ENCODE assay signal across 16 cellular contexts in genomic region chr1:20587639-20588017, GRCh38. TPM values are rescaled to one million over a fixed set of nuclear protein-coding genes. Genes with fewer than 3 reads are reported as not detected.
A peak's percentile ranks its signal among the peaks of the same experiment; 100 is the strongest.
DNase-seq lines count a peak whose midpoint lies in the region; ATAC-seq and TF ChIP-seq lines count a peak whose summit lies in the region.
"Had no signal": no experiment of that assay in that cellular context is flagged by ENCODE, and none has a peak within 500 bp of the region (broad histone marks: within the 10 kb centered on the region; RNA-seq: fewer than 3 reads in every experiment).

No MANE protein-coding gene starts in this region.

- H3K4me3 Mint-ChIP-seq in activated CD4-positive, alpha-beta T cell treated with anti-CD3 and anti-CD28 coated beads, Interleukin-2, amount 10 ng/mL, durations not matched to agents 24 days and 14 days = no peak overlapping the region
- H3K4me3 Mint-ChIP-seq: activated CD8-positive, alpha-beta T cell treated with anti-CD3 and anti-CD28 coated beads for 36 hours; GM23338 had no signal

- no peak overlapping the region for H3K27ac Mint-ChIP-seq in activated CD4-positive, alpha-beta T cell treated with anti-CD3 and anti-CD28 coated beads, Interleukin-2, amount 10 ng/mL, durations not matched to agents 24 days and 14 days
- H3K27ac Mint-ChIP-seq: activated CD8-positive, alpha-beta T cell treated with anti-CD3 and anti-CD28 coated beads for 36 hours; activated T-helper 2 cell treated with anti-CD3 and anti-CD28 coated beads, Interferon-gamma antibody, Interleukin-2, Interleukin-4, amounts not matched to agents 10 μg/mL and 5 μg/mL and 100 μg/mL, durations not matched to agents 14 hours and 24 hours and 36 hours; GM23338 had no signal

- peaks cover 8% of the 10 kb centered on the region for H3K4me1 Mint-ChIP-seq in activated CD4-positive, alpha-beta T cell treated with anti-CD3 and anti-CD28 coated beads, Interleukin-2, amount 10 ng/mL, durations not matched to agents 24 days and 14 days

- peak; percentile 43 for DNase-seq in HT1080 (ENCODE audit: low read depth)
- peak; percentile 17 for DNase-seq in astrocyte of the spinal cord (ENCODE audit: low read depth, low spot score)
- DNase-seq in cardiac septum (ENCODE audit: low spot score) = peak; percentile 26
- peak; percentile 68 for DNase-seq in stromal cell of bone marrow (ENCODE audit: low read depth)
- no peak for DNase-seq in ACHN
- no peak for DNase-seq in stimulated activated CD4-positive, alpha-beta T cell treated with anti-CD3 and anti-CD28 coated beads, Interleukin-4, amount 100 ng/mL, for 4 hours
- no peak for DNase-seq in activated CD4-positive, alpha-beta T cell treated with anti-CD3 and anti-CD28 coated beads, Interleukin-2, amount 10 ng/mL, durations not matched to agents 24 days and 14 days
- DNase-seq: activated CD8-positive, alpha-beta T cell treated with anti-CD3 and anti-CD28 coated beads for 36 hours; lower lobe of right lung; NCI-H1417; NCI-H510A treated with DMSO at 0.1 percent for 48 hours; RPMI8226; spleen had no signal

- ATAC-seq in GM21529 (IDR thresholded peaks at IDR 0.05; ENCODE audit: unreplicated experiment) = no peak
- ATAC-seq: activated CD8-positive, alpha-beta T cell treated with anti-CD3 and anti-CD28 coated beads for 36 hours; GM23338; lower lobe of right lung had no signal

- peaks cover 42% of the 10 kb centered on the region for H3K27me3 Mint-ChIP-seq in activated CD4-positive, alpha-beta T cell treated with anti-CD3 and anti-CD28 coated beads, Interleukin-2, amount 10 ng/mL, durations not matched to agents 24 days and 14 days

- H3K4me3 ChIP-seq in astrocyte of the spinal cord (ENCODE audit: low read depth, low read length) = no peak overlapping the region
- H3K4me3 ChIP-seq: GM23338, lower lobe of right lung had no signal

- in situ Hi-C loops in astrocyte of the spinal cord (cut with HindIII; ENCODE audit: low sequenced_read_pairs) (no loop called here), ACHN (cut with HindIII; ENCODE audit: low pct_ligation_motif_present, low pct_unique_long_range_greater_than_20kb, low sequenced_read_pairs) (no loop called here)

- intact Hi-C loops in cardiac septum (cut with DNase I) = no loop called here
- intact Hi-C loops in activated CD4-positive, alpha-beta T cell treated with anti-CD3 and anti-CD28 coated beads, Interleukin-2, amount 10 ng/mL, durations not matched to agents 24 days and 14 days (cut with micrococcal nuclease) = no loop called here

- TF ChIP-seq CTCF in astrocyte of the spinal cord (IDR thresholded peaks at IDR 0.05; ENCODE audit: low read depth, low read length) = no peak

- H3K36me3 Mint-ChIP-seq in activated CD4-positive, alpha-beta T cell treated with anti-CD3 and anti-CD28 coated beads, Interleukin-2, amount 10 ng/mL, durations not matched to agents 24 days and 14 days (ENCODE audit: low read depth) = no peaks in the 10 kb centered on the region

- H3K9me3 Mint-ChIP-seq in activated CD4-positive, alpha-beta T cell treated with anti-CD3 and anti-CD28 coated beads, Interleukin-2, amount 10 ng/mL, durations not matched to agents 24 days and 14 days = no peaks in the 10 kb centered on the region
- H3K9me3 Mint-ChIP-seq: activated CD8-positive, alpha-beta T cell treated with anti-CD3 and anti-CD28 coated beads for 36 hours; activated T-helper 2 cell treated with anti-CD3 and anti-CD28 coated beads, Interferon-gamma antibody, Interleukin-2, Interleukin-4, amounts not matched to agents 10 μg/mL and 5 μg/mL and 100 μg/mL, durations not matched to agents 14 hours and 24 hours and 36 hours; GM23338 had no signal

RNA-seq across cellular contexts. Expression of gene CDA, which starts 1.3 kb away (rescaled TPM):
- total RNA-seq in HT1080 (2014; rRNA removed; shearing (Covaris generic)) = 5.8 and 15.0 TPM in 2 replicates
- 43.8 and 44.4 TPM in 2 replicates for polyA plus RNA-seq in HT1080 (2015; cell fraction: cytosol; rRNA removed)
- 11.8 and 15.4 TPM in 2 replicates for polyA plus RNA-seq in HT1080 (2015; cell fraction: nucleus; rRNA removed)
- total RNA-seq in cardiac septum = 4.0 TPM
- total RNA-seq in activated CD4-positive, alpha-beta T cell treated with anti-CD3 and anti-CD28 coated beads, Interleukin-2, amount 10 ng/mL, durations not matched to agents 24 days and 14 days = not detected in 2 replicates
- total RNA-seq: activated CD8-positive, alpha-beta T cell treated with anti-CD3 and anti-CD28 coated beads for 36 hours; activated T-helper 2 cell treated with anti-CD3 and anti-CD28 coated beads, Interferon-gamma antibody, Interleukin-2, Interleukin-4, amounts not matched to agents 10 μg/mL and 5 μg/mL and 100 μg/mL, durations not matched to agents 14 hours and 24 hours and 36 hours had no signal

RNA-seq across cellular contexts. Expression of gene FAM43B, which starts 35.3 kb away (rescaled TPM):
- 0.07 and 0.08 TPM in 2 replicates for total RNA-seq in HT1080 (2014; rRNA removed; shearing (Covaris generic))
- 0.21 and 0.33 TPM in 2 replicates for polyA plus RNA-seq in HT1080 (2015; cell fraction: cytosol; rRNA removed)
- 0.24 and 0.55 TPM in 2 replicates for polyA plus RNA-seq in HT1080 (2015; cell fraction: nucleus; rRNA removed)
- total RNA-seq in cardiac septum = 3.9 TPM
- not detected in 2 replicates for total RNA-seq in activated CD4-positive, alpha-beta T cell treated with anti-CD3 and anti-CD28 coated beads, Interleukin-2, amount 10 ng/mL, durations not matched to agents 24 days and 14 days
- total RNA-seq: activated CD8-positive, alpha-beta T cell treated with anti-CD3 and anti-CD28 coated beads for 36 hours; activated T-helper 2 cell treated with anti-CD3 and anti-CD28 coated beads, Interferon-gamma antibody, Interleukin-2, Interleukin-4, amounts not matched to agents 10 μg/mL and 5 μg/mL and 100 μg/mL, durations not matched to agents 14 hours and 24 hours and 36 hours had no signal

RNA-seq across cellular contexts. Expression of gene PINK1, which starts 45.6 kb away (rescaled TPM):
- 44.6 and 45.2 TPM in 2 replicates for total RNA-seq in HT1080 (2014; rRNA removed; shearing (Covaris generic))
- polyA plus RNA-seq in HT1080 (2015; cell fraction: cytosol; rRNA removed) = 41.3 and 41.7 TPM in 2 replicates
- 25.8 and 28.9 TPM in 2 replicates for polyA plus RNA-seq in HT1080 (2015; cell fraction: nucleus; rRNA removed)
- 224 TPM for total RNA-seq in cardiac septum
- total RNA-seq in activated CD4-positive, alpha-beta T cell treated with anti-CD3 and anti-CD28 coated beads, Interleukin-2, amount 10 ng/mL, durations not matched to agents 24 days and 14 days = 2.0 and 2.4 TPM in 2 replicates

Comparison
In these comparisons a context has a peak if more than half of its experiments do, and no peak if none do; other contexts are left out.
1. DNase-seq: peak in HT1080 (single experiment), astrocyte of the spinal cord (single experiment), cardiac septum (single experiment) and stromal cell of bone marrow (single experiment); none in ACHN (single experiment), stimulated activated CD4-positive, alpha-beta T cell treated with anti-CD3 and anti-CD28 coated beads, Interleukin-4, amount 100 ng/mL, for 4 hours (0 of 2) and activated CD4-positive, alpha-beta T cell treated with anti-CD3 and anti-CD28 coated beads, Interleukin-2, amount 10 ng/mL, durations not matched to agents 24 days and 14 days (single experiment).
2. RNA of gene PINK1, which starts 45.6 kb away (total RNA-seq): 224 TPM in cardiac septum (single experiment) and 44.6 to 45.2 TPM in HT1080; 2.0 to 2.4 TPM in activated CD4-positive, alpha-beta T cell treated with anti-CD3 and anti-CD28 coated beads, Interleukin-2, amount 10 ng/mL, durations not matched to agents 24 days and 14 days; every median in the first group is over 10 times any median in the second.